Comparison of ENCODE assay signal across 14 cellular contexts in genomic region chr7:132475037-132475668, GRCh38.
"Had no signal": no experiment of that assay in that cellular context is flagged by ENCODE, and none has a peak within 500 bp of the region (broad histone marks: within the 10 kb centered on the region; RNA-seq: fewer than 3 reads in every experiment).

No MANE protein-coding gene starts in this region.

- H3K27me3 ChIP-seq: sigmoid colon, upper lobe of left lung had no signal

- ATAC-seq: left colon had no signal

- H3K4me3 Mint-ChIP-seq: activated CD4-positive, alpha-beta T cell treated with anti-CD3 and anti-CD28 coated beads for 36 hours had no signal

- H3K9me3 ChIP-seq: sigmoid colon, suprapubic skin, upper lobe of left lung had no signal

- DNase-seq: activated naive CD4-positive, alpha-beta T cell treated with Interleukin-2 at 50 U/mL for 16 hours; effector CD8-positive, alpha-beta T cell; erythroblast; hippocampal formation; left colon; sigmoid colon; stimulated activated CD4-positive, alpha-beta T cell treated with anti-CD3 and anti-CD28 coated beads, Interleukin-4, amount 100 ng/mL, for 1 hour; stimulated activated CD8-positive, alpha-beta memory T cell treated with anti-CD3 and anti-CD28 coated beads, Interleukin-4, amount 100 ng/mL, for 48 hours; stimulated activated naive CD8-positive, alpha-beta T cell treated with anti-CD3 and anti-CD28 coated beads, Interleukin-15, Interleukin-2, amounts not matched to agents 100 U/mL and 50 U/mL, for 24 hours; T-helper 9 cell; upper lobe of left lung had no signal

- H3K27ac Mint-ChIP-seq: activated CD4-positive, alpha-beta T cell treated with anti-CD3 and anti-CD28 coated beads for 36 hours had no signal

- H3K36me3 ChIP-seq: sigmoid colon, suprapubic skin, upper lobe of left lung had no signal

- H3K4me3 ChIP-seq: coronary artery, sigmoid colon, suprapubic skin, upper lobe of left lung had no signal

- H3K27ac ChIP-seq: coronary artery, sigmoid colon, suprapubic skin, upper lobe of left lung had no signal
